8 cellular contexts compared by ENCODE assay signal in the genomic region with DNA sequence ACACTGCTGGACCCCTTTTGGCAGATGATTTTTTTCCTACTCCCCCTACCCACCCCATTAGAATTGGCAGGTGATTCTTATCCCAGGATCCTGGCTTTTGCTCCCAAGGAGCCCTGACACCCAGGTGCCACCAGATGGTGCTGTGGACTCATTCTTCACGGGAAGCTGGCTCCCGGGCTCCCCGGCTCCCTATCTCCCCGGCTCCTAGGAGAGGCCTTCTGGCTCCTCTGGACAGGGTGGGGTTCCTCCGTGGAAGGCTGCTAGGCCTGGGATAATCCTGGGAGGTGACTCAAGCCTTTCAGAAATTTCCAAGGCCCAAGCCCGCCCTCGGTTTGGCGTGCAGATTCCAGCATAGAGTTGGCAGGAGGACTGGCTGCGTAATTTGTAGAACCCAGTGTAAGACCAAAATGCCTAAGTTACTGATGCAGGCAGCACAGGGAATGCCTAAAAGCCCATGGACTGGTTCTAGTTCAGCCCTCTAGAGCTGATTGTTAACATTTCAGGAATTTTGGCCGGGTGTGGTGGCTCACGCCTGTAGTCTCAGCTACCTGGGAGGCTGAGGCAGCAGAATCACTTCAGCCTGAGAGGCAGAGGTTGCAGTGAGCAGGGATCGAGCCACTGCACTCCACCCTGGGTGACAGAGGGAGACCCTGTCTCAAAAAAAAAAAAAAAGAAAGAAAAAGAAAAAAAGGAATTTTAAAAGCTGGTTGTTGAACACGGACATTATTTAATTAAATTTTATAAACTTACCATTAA.
DNase-seq lines count a peak whose midpoint lies in the region; ATAC-seq and TF ChIP-seq lines count a peak whose summit lies in the region.

No MANE protein-coding gene starts in this region.

- no peaks in the 10 kb centered on the region for H3K9me3 Mint-ChIP-seq in T-helper 2 cell treated with Interferon-gamma antibody and Interleukin-4, amounts not matched to agents 5 μg/mL and 100 μg/mL, for 36 hours

- in situ Hi-C loops in astrocyte of the cerebellum (cut with HindIII; ENCODE audit: low sequenced_read_pairs) = no loop called here

- no peak overlapping the region for H3K27ac Mint-ChIP-seq in T-helper 2 cell treated with Interferon-gamma antibody and Interleukin-4, amounts not matched to agents 5 μg/mL and 100 μg/mL, for 36 hours

- H3K36me3 Mint-ChIP-seq in T-helper 2 cell treated with Interferon-gamma antibody and Interleukin-4, amounts not matched to agents 5 μg/mL and 100 μg/mL, for 36 hours (ENCODE audit: low read depth) = no peaks in the 10 kb centered on the region

- peaks cover 9% of the 10 kb centered on the region for H3K27me3 Mint-ChIP-seq in T-helper 2 cell treated with Interferon-gamma antibody and Interleukin-4, amounts not matched to agents 5 μg/mL and 100 μg/mL, for 36 hours (ENCODE audit: low read depth)

- H3K4me3 ChIP-seq in astrocyte of the cerebellum (ENCODE audit: low read depth, low read length) = no peak overlapping the region
- no peak overlapping the region for H3K4me3 ChIP-seq in retinal pigment epithelial cell (ENCODE audit: low read length)

- TF ChIP-seq CTCF in astrocyte of the cerebellum (IDR thresholded peaks at IDR 0.05; ENCODE audit: low read depth, low read length, missing control alignments) = peak; percentile 93
- peak; percentile 96 for TF ChIP-seq CTCF in retinal pigment epithelial cell (conservative IDR thresholded peaks at IDR 0.05; ENCODE audit: low read depth, low read length)

- H3K4me1 Mint-ChIP-seq in T-helper 2 cell treated with Interferon-gamma antibody and Interleukin-4, amounts not matched to agents 5 μg/mL and 100 μg/mL, for 36 hours (ENCODE audit: low read depth) = no peaks in the 10 kb centered on the region

- ATAC-seq in HG02610 (IDR thresholded peaks at IDR 0.05; ENCODE audit: unreplicated experiment) (no peak), HG02938 (IDR thresholded peaks at IDR 0.05; ENCODE audit: unreplicated experiment) (no peak)

- peak; percentile 95 for DNase-seq in GM04504 (ENCODE audit: low read depth)
- peak; percentile 69 to 89 (median 79) for DNase-seq in NCI-H1417 (lab: John Stamatoyannopoulos, UW)
- peak; percentile 39 for DNase-seq in T-helper 2 cell treated with Interferon-gamma antibody and Interleukin-4, amounts not matched to agents 5 μg/mL and 100 μg/mL, for 36 hours (ENCODE audit: low spot score)
- peak; percentile 52 for DNase-seq in astrocyte of the cerebellum (ENCODE audit: low read depth)
- DNase-seq in hippocampal formation (lab: John Stamatoyannopoulos, UW) = peak; percentile 62 to 63
- peak; percentile 72 for DNase-seq in retinal pigment epithelial cell (ENCODE audit: low read depth)

- no peak overlapping the region for H3K4me3 Mint-ChIP-seq in T-helper 2 cell treated with Interferon-gamma antibody and Interleukin-4, amounts not matched to agents 5 μg/mL and 100 μg/mL, for 36 hours

Comparison
In these comparisons a context has a peak if more than half of its experiments do, and no peak if none do; other contexts are left out.
1. DNase-seq: peak in every context shown above with its lines; median percentile 95 in GM04504; 79 in NCI-H1417; 72 in retinal pigment epithelial cell; 62 in hippocampal formation; 52 in astrocyte of the cerebellum; 39 in T-helper 2 cell treated with Interferon-gamma antibody and Interleukin-4, amounts not matched to agents 5 μg/mL and 100 μg/mL, for 36 hours.